8 cellular contexts compared by ENCODE assay signal in genomic region chr12:68745904-68746571, GRCh38. TPM values are rescaled to one million over a fixed set of nuclear protein-coding genes. Genes with fewer than 3 reads are reported as not detected.
A peak's percentile ranks its signal among the peaks of the same experiment; 100 is the strongest.
DNase-seq lines count a peak whose midpoint lies in the region; ATAC-seq and TF ChIP-seq lines count a peak whose summit lies in the region.

SLC35E3 (plus strand) TSS chr12:68746176; CDS start chr12:68746378, 202 bp downstream.

- H3K36me3 ChIP-seq in adrenal gland (replicated peaks in 1 of 2) (no peaks in the 10 kb centered on the region), upper lobe of left lung (peaks cover 0 to 11% (median 0%) of the 10 kb centered on the region in 4 donors)

- peak in 1 of 2 donors; percentile 90 for TF ChIP-seq POLR2A in adrenal gland (IDR thresholded peaks at IDR 0.05)
- TF ChIP-seq POLR2A in upper lobe of left lung (IDR thresholded peaks at IDR 0.05) = peak in 2 of 4 donors; percentile 73 to 91

- no peaks in the 10 kb centered on the region for H3K9me3 ChIP-seq in adrenal gland (replicated peaks in 1 of 3)
- no peaks in the 10 kb centered on the region for H3K9me3 ChIP-seq in upper lobe of left lung

- TF ChIP-seq CTCF in GM12875 (IDR thresholded peaks at IDR 0.05; ENCODE audit: borderline replicate concordance, insufficient read depth, low read depth, low read length) = no peak
- peak in 1 of 6 experiments; percentile 14 for TF ChIP-seq CTCF in adrenal gland (IDR thresholded peaks at IDR 0.05)
- TF ChIP-seq CTCF in upper lobe of left lung (IDR thresholded peaks at IDR 0.05) = peak in 1 of 6 experiments; percentile 6

- H3K4me1 ChIP-seq in adrenal gland (replicated peaks in 1 of 2) = peaks cover 9 to 23% of the 10 kb centered on the region in 2 donors
- H3K4me1 ChIP-seq in upper lobe of left lung = peaks cover 13 to 27% (median 18%) of the 10 kb centered on the region in 4 donors

- DNase-seq in NCI-H1417 treated with DMSO at 0.1 percent for 48 hours (lab: John Stamatoyannopoulos, UW) (peak; percentile 66), SW 1271 (lab: John Stamatoyannopoulos, UW) (peak; percentile 83 to 92), adrenal gland (peak; percentile 91 to 96 (median 94)), left cardiac atrium (peak; percentile 96), posterior cingulate gyrus (peak; percentile 90 to 99 (median 94)), upper lobe of left lung (peak; percentile 98)

- H3K27ac ChIP-seq in adrenal gland (peak within 1 kb of the TSS; percentile 28 to 88 (median 70)), upper lobe of left lung (peak within 1 kb of the TSS; percentile 74 to 90 (median 82))

- ATAC-seq in HG02763 (IDR thresholded peaks at IDR 0.05; ENCODE audit: unreplicated experiment) (peak; percentile 99), left cardiac atrium (peak; percentile 100), upper lobe of left lung (ENCODE audit: low FRiP score in 2 of 2) (peak; percentile 99 to 100)

- WGBS in adrenal gland, 4 donors = 0 to 1% (median 0%) methylated on average over 1 to 52 of the region's 52 CpGs
- WGBS in upper lobe of left lung, 2 donors = 0 to 1% methylated on average over 10 to 28 of the region's 52 CpGs

- H3K4me3 ChIP-seq in GM12875 (ENCODE audit: low read depth, low read length) (peak within 1 kb of the TSS; percentile 77), adrenal gland (peak within 1 kb of the TSS; percentile 12 to 83 (median 54)), upper lobe of left lung (peak within 1 kb of the TSS; percentile 52 to 93 (median 72))

- no peaks in the 10 kb centered on the region for H3K27me3 ChIP-seq in adrenal gland
- no peaks in the 10 kb centered on the region for H3K27me3 ChIP-seq in upper lobe of left lung

- no peak for TF ChIP-seq EP300 in upper lobe of left lung (IDR thresholded peaks at IDR 0.05)

- intact Hi-C loops in adrenal gland (cut with DNase I) (loop anchor here in 1 of 2 donors (10.0 kb wide), 1 partner anchor 69 kb away; no protein-coding TSS in a partner anchor), left cardiac atrium (cut with DNase I) (loop anchor here in 1 of 2 donors (5.0 kb wide), 1 partner anchor 61 kb away; the partner anchor contains the start of gene MDM2), posterior cingulate gyrus (cut with DNase I) (loop anchor here (1.0 to 2.0 kb wide), 2 partner anchors 59 to 62 kb away; partner anchors contain the start of genes MDM2 and NUP107)

RNA-seq across cellular contexts. Expression of gene SLC35E3, which starts in this region (rescaled TPM):
- 10 to 100 TPM in 4 of 8 donors, 1 to 10 TPM in 4; 2.7 to 23.1 (median 10.7) TPM for total RNA-seq in adrenal gland
- 10 to 100 TPM in 2 of 3 donors, 1 to 10 TPM in 1; 7.6 to 11.2 (median 10.5) TPM for polyA plus RNA-seq in adrenal gland
- 1 to 10 TPM; 5.2 to 7.1 TPM for total RNA-seq in left cardiac atrium
- total RNA-seq in upper lobe of left lung = 10 to 100 TPM in 3 of 6 donors, 1 to 10 TPM in 3; 6.5 to 38.8 (median 15.2) TPM

Comparison
In these comparisons a context has a peak if more than half of its experiments do, and no peak if none do; other contexts are left out.
1. Peak in every context shown above with its lines: DNase-seq, ATAC-seq, H3K4me3 ChIP-seq and H3K27ac ChIP-seq.